Comparison of ENCODE assay signal across 14 cellular contexts in the genomic region with DNA sequence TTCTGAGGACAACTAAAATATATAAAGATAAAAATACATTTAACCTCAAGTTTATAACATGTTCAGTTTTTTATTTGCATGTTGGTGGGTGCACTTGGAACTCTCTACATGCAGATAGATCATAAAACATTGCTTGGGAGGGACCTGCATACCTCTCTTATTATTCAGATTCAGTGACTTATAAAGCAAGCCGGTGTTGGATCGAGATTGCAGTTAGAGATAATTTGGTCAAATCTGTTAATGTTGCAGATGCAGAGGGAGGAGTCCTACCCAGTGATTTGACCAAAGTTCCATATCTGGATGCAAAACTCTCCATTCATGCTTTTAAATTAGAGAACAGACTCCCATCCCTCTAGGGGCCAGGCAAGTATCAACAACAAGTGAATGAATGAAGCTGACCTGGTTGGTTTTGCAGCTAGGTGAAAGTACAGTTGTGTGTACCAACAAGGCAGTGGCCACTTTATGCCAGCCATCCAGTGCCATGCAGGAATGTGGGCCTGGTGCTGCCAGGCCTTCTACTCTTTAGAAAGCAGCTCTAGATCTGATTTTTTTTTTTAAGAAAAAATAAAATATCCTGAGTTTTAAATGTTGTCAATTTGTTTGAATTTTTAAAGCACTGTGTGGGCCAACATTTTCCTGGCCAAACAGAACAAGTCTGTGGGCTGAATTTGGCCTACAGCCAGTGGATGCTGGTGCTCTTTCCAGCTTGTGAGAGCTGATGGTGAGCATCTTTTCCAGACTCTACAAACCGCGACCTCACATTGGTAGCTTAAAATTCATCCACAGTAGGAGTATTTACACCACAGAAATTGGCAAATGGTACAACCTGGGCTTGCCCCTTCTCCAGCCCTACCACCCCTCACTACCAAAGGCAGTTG. TPM values are rescaled to one million over a fixed set of nuclear protein-coding genes. Genes with fewer than 3 reads are reported as not detected.
DNase-seq lines count a peak whose midpoint lies in the region; ATAC-seq and TF ChIP-seq lines count a peak whose summit lies in the region.
"Had no signal": no experiment of that assay in that cellular context is flagged by ENCODE, and none has a peak within 500 bp of the region (broad histone marks: within the 10 kb centered on the region; RNA-seq: fewer than 3 reads in every experiment).

No MANE protein-coding gene starts in this region.

- H3F3A ChIP-seq in GM23248 (ENCODE audit: insufficient read depth) (peaks cover 36% of the 10 kb centered on the region), SK-N-SH (replicated peaks; ENCODE audit: insufficient read depth) (peaks cover 35% of the 10 kb centered on the region)

- H3K9me3 ChIP-seq in GM23248 (ENCODE audit: low read depth) (no peaks in the 10 kb centered on the region), SK-N-SH (no peaks in the 10 kb centered on the region), transverse colon (no peaks in the 10 kb centered on the region)
- H3K9me3 ChIP-seq: ascending aorta had no signal

- peak overlapping the region; percentile 59 for H3K27ac ChIP-seq in GM23248
- peak overlapping the region; percentile 34 to 83; a peak in 3 of 4 replicates for H3K27ac ChIP-seq in SK-N-SH (ENCODE audit: low read depth in 2 of 2, low read length in 1 of 2)
- H3K27ac ChIP-seq in transverse colon: no peak overlapping the region
- H3K27ac ChIP-seq: BLaER1 had no signal

- CTCF ChIA-PET in SK-N-SH (lab: Yijun Ruan, JAX): interaction anchor here (1.2 to 1.5 kb wide), 2 partner anchors 8 to 10 kb away, joined by 3 to 5 read pairs; no protein-coding TSS in a partner anchor
- CTCF ChIA-PET in activated CD4-positive, alpha-beta memory T cell treated with anti-CD3 and anti-CD28 coated beads for 36 hours (lab: Charles Lee): no interaction called here

- H3K4me1 ChIP-seq in GM23248 (ENCODE audit: insufficient read depth): peaks cover 27% of the 10 kb centered on the region
- H3K4me1 ChIP-seq in SK-N-SH (ENCODE audit: control insufficient read depth in 1 of 2, insufficient read depth in 2 of 2, low read depth in 1 of 2, low read length in 1 of 2): peaks cover 5 to 16% of the 10 kb centered on the region in 2 experiments
- peaks cover 0 to 4% (median 0%) of the 10 kb centered on the region in 4 donors for H3K4me1 ChIP-seq in transverse colon

- H3K9me2 ChIP-seq in GM23248 (ENCODE audit: insufficient read depth): no peaks in the 10 kb centered on the region
- no peaks in the 10 kb centered on the region for H3K9me2 ChIP-seq in SK-N-SH

- H3K4me3 Mint-ChIP-seq in activated CD4-positive, alpha-beta memory T cell treated with anti-CD3 and anti-CD28 coated beads for 36 hours: no peak overlapping the region
- H3K4me3 Mint-ChIP-seq: activated T-cell treated with anti-CD3 and anti-CD28 coated beads, Interleukin-2, amount 50 U/mL, for 4 hours had no signal

- no peak for ATAC-seq in HG02981 (IDR thresholded peaks at IDR 0.05; ENCODE audit: unreplicated experiment)

- no peak for TF ChIP-seq POLR2A in transverse colon (IDR thresholded peaks at IDR 0.05)

- H3K36me3 Mint-ChIP-seq in activated CD4-positive, alpha-beta memory T cell treated with anti-CD3 and anti-CD28 coated beads for 36 hours: peaks cover 11% of the 10 kb centered on the region

- POLR2A ChIA-PET in SK-N-SH (lab: Yijun Ruan, JAX): no interaction called here
- POLR2A ChIA-PET in activated CD4-positive, alpha-beta memory T cell treated with anti-CD3 and anti-CD28 coated beads for 36 hours (lab: Charles Lee): no interaction called here

- no peak overlapping the region for H3K4me3 ChIP-seq in GM23248
- H3K4me3 ChIP-seq in SK-N-SH (ENCODE audit: low read depth in 2 of 2, low read length in 1 of 2): no peak overlapping the region
- H3K4me3 ChIP-seq in fibroblast of mammary gland (ENCODE audit: control insufficient read depth, low read depth, low read length): no peak overlapping the region
- no peak overlapping the region for H3K4me3 ChIP-seq in transverse colon
- H3K4me3 ChIP-seq: ascending aorta, BLaER1 had no signal

- H3K27ac Mint-ChIP-seq in activated CD4-positive, alpha-beta memory T cell treated with anti-CD3 and anti-CD28 coated beads for 36 hours: no peak overlapping the region

- H3K27me3 Mint-ChIP-seq in activated CD4-positive, alpha-beta memory T cell treated with anti-CD3 and anti-CD28 coated beads for 36 hours: no peaks in the 10 kb centered on the region

- H3K9ac ChIP-seq in GM23248 (no peak overlapping the region), SK-N-SH (peak overlapping the region; percentile 32; the same call in 1 of the 2 replicates)
- H3K9ac ChIP-seq: BLaER1 had no signal

- H3K27me3 ChIP-seq in GM23248 (replicated peaks; ENCODE audit: insufficient read depth): no peaks in the 10 kb centered on the region
- no peaks in the 10 kb centered on the region for H3K27me3 ChIP-seq in SK-N-SH (ENCODE audit: insufficient read depth)
- no peaks in the 10 kb centered on the region for H3K27me3 ChIP-seq in transverse colon
- H3K27me3 ChIP-seq: ascending aorta, BLaER1 had no signal

- H4K20me1 ChIP-seq in GM23248 (ENCODE audit: insufficient read depth) (no peaks in the 10 kb centered on the region), SK-N-SH (ENCODE audit: insufficient read depth) (no peaks in the 10 kb centered on the region)
- H4K20me1 ChIP-seq: BLaER1 had no signal

- peaks cover 5% of the 10 kb centered on the region for H3K4me1 Mint-ChIP-seq in activated CD4-positive, alpha-beta memory T cell treated with anti-CD3 and anti-CD28 coated beads for 36 hours (ENCODE audit: low read depth)

- H2AFZ ChIP-seq in GM23248 (no peak overlapping the region), SK-N-SH (ENCODE audit: low read depth) (no peak overlapping the region; the same call in 1 of the 2 replicates)

- H3K4me2 ChIP-seq in GM23248 (ENCODE audit: unreplicated experiment) (peak overlapping the region; percentile 29), SK-N-SH (peak overlapping the region; percentile 56)
- H3K4me2 ChIP-seq: BLaER1 had no signal

- 38 to 39% methylated on average over 4 of the region's 4 CpGs for WGBS in GM23248 (ENCODE audit: low coverage in 1 of 2, low lambda C conversion rate in 2 of 2, missing lambda C conversion rate in 2 of 2), 2 experiments
- 48% methylated on average over 4 of the region's 4 CpGs for WGBS in SK-N-SH (ENCODE audit: low lambda C conversion rate)
- 40 to 78% methylated on average over 1 to 4 of the region's 4 CpGs for WGBS in transverse colon (ENCODE audit: low coverage in 1 of 2), 2 donors

- in situ Hi-C loops in GM23248 (cut with MboI): no loop called here
- in situ Hi-C loops in transverse colon (cut with MboI; ENCODE audit: low pct_ligation_motif_present in 1 of 4, low pct_unique_long_range_greater_than_20kb in 1 of 4, low sequenced_read_pairs in 3 of 4): no loop called here

- H3K79me2 ChIP-seq in GM23248 (ENCODE audit: insufficient read depth) (peaks cover 59% of the 10 kb centered on the region), SK-N-SH (ENCODE audit: insufficient read depth) (peaks cover 56% of the 10 kb centered on the region)

- intact Hi-C loops in transverse colon (cut with DNase I; ENCODE audit: low total_unique reads): no loop called here
- intact Hi-C loops in activated CD4-positive, alpha-beta memory T cell treated with anti-CD3 and anti-CD28 coated beads for 36 hours (cut with micrococcal nuclease): no loop called here

- H3K9me3 Mint-ChIP-seq in activated CD4-positive, alpha-beta memory T cell treated with anti-CD3 and anti-CD28 coated beads for 36 hours: no peaks in the 10 kb centered on the region
- H3K9me3 Mint-ChIP-seq: activated T-cell treated with anti-CD3 and anti-CD28 coated beads, Interleukin-2, amount 50 U/mL, for 4 hours had no signal

- peak; percentile 53 for DNase-seq in A172 (ENCODE audit: low spot score)
- peak; percentile 66 for DNase-seq in GM23248
- DNase-seq in SK-N-SH: no peak
- DNase-seq in fibroblast of mammary gland (ENCODE audit: low read depth): peak; percentile 56
- DNase-seq in transverse colon: no peak
- DNase-seq in HK-2 (ENCODE audit: unreplicated experiment): no peak
- DNase-seq in activated CD4-positive, alpha-beta memory T cell treated with anti-CD3 and anti-CD28 coated beads for 36 hours: no peak
- DNase-seq: activated CD4-positive, alpha-beta T cell treated with anti-CD3 and anti-CD28 coated beads for 1 hour; activated T-cell treated with anti-CD3 and anti-CD28 coated beads, Interleukin-2, amount 50 U/mL, for 4 hours; NCI-H1436 treated with DMSO at 0.1 percent for 48 hours; NCI-H774 had no signal

- no peak for TF ChIP-seq RAD21 in SK-N-SH (IDR thresholded peaks at IDR 0.05; ENCODE audit: low read length)

- H3K36me3 ChIP-seq in GM23248 (ENCODE audit: low read depth): no peaks in the 10 kb centered on the region
- no peaks in the 10 kb centered on the region for H3K36me3 ChIP-seq in SK-N-SH (replicated peaks in 1 of 2; ENCODE audit: control insufficient read depth in 1 of 2, insufficient read depth in 2 of 2, low read length in 1 of 2)
- no peaks in the 10 kb centered on the region for H3K36me3 ChIP-seq in transverse colon
- H3K36me3 ChIP-seq: ascending aorta had no signal

- no peak for TF ChIP-seq CTCF in SK-N-SH (IDR thresholded peaks at IDR 0.05)
- TF ChIP-seq CTCF in fibroblast of mammary gland (conservative IDR thresholded peaks at IDR 0.05; ENCODE audit: control insufficient read depth, insufficient read depth, low read depth, low read length): peak; percentile 6
- no peak for TF ChIP-seq CTCF in transverse colon (IDR thresholded peaks at IDR 0.05)

- TF ChIP-seq EP300 in SK-N-SH (IDR thresholded peaks at IDR 0.05; ENCODE audit: borderline replicate concordance in 1 of 2, low read depth in 1 of 2, low read length in 1 of 2): peak in 1 of 2 experiments; percentile 70; a peak in 1 of 4 replicates
- no peak for TF ChIP-seq EP300 in transverse colon (IDR thresholded peaks at IDR 0.05; ENCODE audit: low read depth)

TF ChIP-seq in SK-N-SH, 30 proteins besides CTCF, POLR2A, EP300 and RAD21 (continues in another document):
- TF ChIP-seq EZH2phosphoT487 (IDR thresholded peaks at IDR 0.05; ENCODE audit: borderline replicate concordance, low read depth) (no peak), RXRA (IDR thresholded peaks at IDR 0.05; ENCODE audit: borderline replicate concordance, low read depth) (no peak; the same call in 1 of the 2 replicates), GATA2 (CRISPR knock-in tag; IDR thresholded peaks at IDR 0.05) (no peak), TEAD4 (IDR thresholded peaks at IDR 0.05; ENCODE audit: borderline replicate concordance, insufficient read depth) (peak; percentile 68; the same call in 1 of the 2 replicates), POLR2AphosphoS5 (IDR thresholded peaks at IDR 0.05; ENCODE audit: low read depth, low read length) (no peak), TCF12 (IDR thresholded peaks at IDR 0.05) (peak; percentile 79), YY1 (IDR thresholded peaks at IDR 0.05; ENCODE audit: low read depth) (no peak)

RNA-seq across cellular contexts. Expression of gene CDIN1, which starts 12.3 kb away (rescaled TPM):
- total RNA-seq in A172 (2014; rRNA removed; shearing (Covaris generic)): 19.4 and 20.0 TPM in 2 replicates
- total RNA-seq in GM23248 (2014; rRNA removed; shearing (Covaris generic)): 15.8 and 24.0 TPM in 2 replicates
- 13.6 and 15.7 TPM in 2 replicates for polyA plus RNA-seq in GM23248 (2016; fragmentation: Nextera tagmentation; extraction: Ambion mirVana)
- 12.7 and 20.2 TPM in 2 replicates for polyA plus RNA-seq in SK-N-SH (2012; rRNA removed)
- 9.1 and 11.4 TPM in 2 replicates for polyA plus RNA-seq in SK-N-SH (2012; cell fraction: cytosol; rRNA removed)
- 18.0 and 28.8 TPM in 2 replicates for polyA plus RNA-seq in SK-N-SH (2012; cell fraction: nucleus; rRNA removed)
- total RNA-seq in transverse colon: 100 to 1,000 TPM in 1 of 4 donors, 1 to 10 TPM in 3; 3.0 to 151 (median 8.5) TPM
- 10 to 100 TPM in 1 of 2 experiments, 1 to 10 TPM in 1; 7.5 to 12.9 TPM for total RNA-seq in activated CD4-positive, alpha-beta memory T cell treated with anti-CD3 and anti-CD28 coated beads for 36 hours

Comparison
In these comparisons a context has a peak if more than half of its experiments do, and no peak if none do; other contexts are left out.
1. DNase-seq: peak in A172 (single experiment), GM23248 (single experiment) and fibroblast of mammary gland (single experiment); none in SK-N-SH (single experiment), transverse colon (single experiment), HK-2 (single experiment) and activated CD4-positive, alpha-beta memory T cell treated with anti-CD3 and anti-CD28 coated beads for 36 hours (single experiment).
2. H3K27ac ChIP-seq: peak in GM23248 (single experiment) and SK-N-SH (2 of 2); none in transverse colon (0 of 4).